ENCODE assay signal across 3 cellular contexts in the genomic region with DNA sequence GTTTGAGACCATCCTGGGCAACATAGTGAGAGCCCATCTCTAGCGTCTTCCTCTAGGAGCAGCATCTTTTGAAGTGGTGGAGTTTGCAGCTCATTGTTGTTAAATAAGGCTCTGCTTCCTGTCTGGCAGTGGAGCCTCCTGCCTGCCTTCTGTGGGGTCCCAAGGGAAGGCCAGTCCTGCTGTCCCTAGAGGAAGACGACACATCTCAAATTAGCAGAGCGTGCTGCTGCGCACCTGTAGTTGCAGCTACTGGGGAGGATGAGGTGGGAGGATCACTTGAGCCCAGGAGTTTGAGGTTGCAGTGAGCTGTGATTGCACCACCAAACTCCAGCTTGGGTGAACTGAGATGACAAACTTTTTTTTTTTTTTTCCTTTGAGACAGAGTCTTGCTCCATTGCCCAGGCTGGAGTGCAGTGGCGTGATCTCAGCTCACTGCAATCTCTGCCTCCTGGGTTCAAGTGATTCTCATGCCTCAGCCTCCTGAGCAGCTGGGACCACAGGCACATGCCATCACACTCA. TPM values are rescaled to one million over a fixed set of nuclear protein-coding genes. Genes with fewer than 3 reads are reported as not detected.
"Had no signal": no experiment of that assay in that cellular context is flagged by ENCODE, and none has a peak within 500 bp of the region (broad histone marks: within the 10 kb centered on the region; RNA-seq: fewer than 3 reads in every experiment).

No MANE protein-coding gene starts in this region.

RNA-seq across cellular contexts. Expression of a gene that starts 2.7 kb away (rescaled TPM):
- total RNA-seq: left ventricle myocardium inferior, mononuclear cell, natural killer cell had no signal

RNA-seq across cellular contexts. Expression of a gene that starts 17.8 kb away (rescaled TPM):
- total RNA-seq: natural killer cell had no signal
